ENCODE assay signal across 1 cellular context in the genomic region with DNA sequence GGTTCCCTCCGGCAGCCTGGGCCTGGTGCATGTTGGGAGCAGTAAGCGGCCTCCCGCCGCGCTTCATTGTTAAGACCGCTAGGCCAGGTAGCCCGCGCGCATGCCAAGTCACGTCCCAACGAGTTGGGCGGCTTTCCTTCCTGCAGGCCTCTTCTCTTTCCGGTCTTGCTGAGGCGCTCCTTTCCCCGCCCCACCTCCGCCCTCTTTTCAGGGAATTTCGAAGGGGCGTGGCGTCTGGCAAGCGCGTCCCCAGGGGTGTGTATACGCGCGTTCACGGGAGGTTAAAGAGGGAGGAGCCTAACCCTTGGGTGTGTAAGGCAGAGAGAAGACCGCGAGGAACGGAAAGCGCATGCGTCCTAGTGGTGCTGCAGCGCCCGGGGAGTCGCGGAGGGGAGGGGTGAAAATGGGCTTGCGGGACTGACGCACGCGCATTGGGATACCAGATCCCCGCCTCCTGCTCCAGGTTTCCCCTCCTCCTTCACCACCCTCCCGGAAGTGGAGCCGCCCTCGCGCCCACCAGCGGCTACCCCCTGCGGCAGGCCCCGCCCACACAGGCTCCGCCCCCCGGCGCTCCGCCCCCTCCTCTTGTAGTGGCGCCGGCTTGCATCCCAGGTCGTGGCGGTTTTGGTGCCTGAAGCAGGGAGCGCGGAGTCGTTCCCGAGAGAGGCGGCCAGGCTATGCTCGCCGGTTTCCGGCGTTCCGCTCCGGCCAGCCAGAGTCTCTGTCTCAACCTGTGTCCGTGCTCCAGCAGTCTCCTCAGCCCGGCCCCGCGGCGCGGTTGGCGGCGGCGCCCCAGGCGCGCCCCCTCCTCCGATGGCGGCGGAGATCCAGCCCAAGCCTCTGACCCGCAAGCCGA.
TF ChIP-seq lines count a peak whose summit lies in the region.

A gene with protein sequence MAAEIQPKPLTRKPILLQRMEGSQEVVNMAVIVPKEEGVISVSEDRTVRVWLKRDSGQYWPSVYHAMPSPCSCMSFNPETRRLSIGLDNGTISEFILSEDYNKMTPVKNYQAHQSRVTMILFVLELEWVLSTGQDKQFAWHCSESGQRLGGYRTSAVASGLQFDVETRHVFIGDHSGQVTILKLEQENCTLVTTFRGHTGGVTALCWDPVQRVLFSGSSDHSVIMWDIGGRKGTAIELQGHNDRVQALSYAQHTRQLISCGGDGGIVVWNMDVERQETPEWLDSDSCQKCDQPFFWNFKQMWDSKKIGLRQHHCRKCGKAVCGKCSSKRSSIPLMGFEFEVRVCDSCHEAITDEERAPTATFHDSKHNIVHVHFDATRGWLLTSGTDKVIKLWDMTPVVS (plus strand): TSS at position 588 of the 856 bp plus-strand sequence. CDS start 226 bp downstream, at position 814.

TF ChIP-seq in K562, 482 proteins besides CTCF, POLR2A, EP300 and RAD21 (continued from another document and continues in another):
- TF ChIP-seq CREB1 (IDR thresholded peaks at IDR 0.05): no peak; the same call in 1 of the 2 replicates
- TF ChIP-seq CREB1 (CRISPR knock-in tag; IDR thresholded peaks at IDR 0.05): 0 out of 2 replicates have a peak, but pooled peaks have one; percentile 23
- TF ChIP-seq, protein P1, sequence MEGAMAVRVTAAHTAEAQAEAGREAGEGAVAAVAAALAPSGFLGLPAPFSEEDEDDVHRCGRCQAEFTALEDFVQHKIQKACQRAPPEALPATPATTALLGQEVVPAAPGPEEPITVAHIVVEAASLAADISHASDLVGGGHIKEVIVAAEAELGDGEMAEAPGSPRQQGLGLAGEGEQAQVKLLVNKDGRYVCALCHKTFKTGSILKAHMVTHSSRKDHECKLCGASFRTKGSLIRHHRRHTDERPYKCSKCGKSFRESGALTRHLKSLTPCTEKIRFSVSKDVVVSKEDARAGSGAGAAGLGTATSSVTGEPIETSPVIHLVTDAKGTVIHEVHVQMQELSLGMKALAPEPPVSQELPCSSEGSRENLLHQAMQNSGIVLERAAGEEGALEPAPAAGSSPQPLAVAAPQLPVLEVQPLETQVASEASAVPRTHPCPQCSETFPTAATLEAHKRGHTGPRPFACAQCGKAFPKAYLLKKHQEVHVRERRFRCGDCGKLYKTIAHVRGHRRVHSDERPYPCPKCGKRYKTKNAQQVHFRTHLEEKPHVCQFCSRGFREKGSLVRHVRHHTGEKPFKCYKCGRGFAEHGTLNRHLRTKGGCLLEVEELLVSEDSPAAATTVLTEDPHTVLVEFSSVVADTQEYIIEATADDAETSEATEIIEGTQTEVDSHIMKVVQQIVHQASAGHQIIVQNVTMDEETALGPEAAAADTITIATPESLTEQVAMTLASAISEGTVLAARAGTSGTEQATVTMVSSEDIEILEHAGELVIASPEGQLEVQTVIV (CRISPR knock-in tag; IDR thresholded peaks at IDR 0.05; ENCODE audit: borderline replicate concordance): no peak
- peak; percentile 95 for TF ChIP-seq ZFX (CRISPR knock-in tag; IDR thresholded peaks at IDR 0.05)
- TF ChIP-seq ZNF589 (CRISPR knock-in tag; IDR thresholded peaks at IDR 0.05; ENCODE audit: low read depth): no peak
- peak; percentile 11; the same call in 1 of the 2 replicates for TF ChIP-seq FOXJ2 (tag; IDR thresholded peaks at IDR 0.05)
- no peak for TF ChIP-seq PTBP1 (IDR thresholded peaks at IDR 0.05; ENCODE audit: low read depth, low read length)
- 0 out of 2 replicates have a peak, but pooled peaks have one; percentile 11 for TF ChIP-seq HIVEP1 (CRISPR knock-in tag; IDR thresholded peaks at IDR 0.05)
- peak; percentile 75 to 81; a peak in 3 of 4 replicates for TF ChIP-seq SIX5 (IDR thresholded peaks at IDR 0.05; ENCODE audit: borderline replicate concordance in 1 of 2, insufficient read depth in 1 of 2, low read depth in 1 of 2, low read length in 2 of 2)
- TF ChIP-seq, protein P2, sequence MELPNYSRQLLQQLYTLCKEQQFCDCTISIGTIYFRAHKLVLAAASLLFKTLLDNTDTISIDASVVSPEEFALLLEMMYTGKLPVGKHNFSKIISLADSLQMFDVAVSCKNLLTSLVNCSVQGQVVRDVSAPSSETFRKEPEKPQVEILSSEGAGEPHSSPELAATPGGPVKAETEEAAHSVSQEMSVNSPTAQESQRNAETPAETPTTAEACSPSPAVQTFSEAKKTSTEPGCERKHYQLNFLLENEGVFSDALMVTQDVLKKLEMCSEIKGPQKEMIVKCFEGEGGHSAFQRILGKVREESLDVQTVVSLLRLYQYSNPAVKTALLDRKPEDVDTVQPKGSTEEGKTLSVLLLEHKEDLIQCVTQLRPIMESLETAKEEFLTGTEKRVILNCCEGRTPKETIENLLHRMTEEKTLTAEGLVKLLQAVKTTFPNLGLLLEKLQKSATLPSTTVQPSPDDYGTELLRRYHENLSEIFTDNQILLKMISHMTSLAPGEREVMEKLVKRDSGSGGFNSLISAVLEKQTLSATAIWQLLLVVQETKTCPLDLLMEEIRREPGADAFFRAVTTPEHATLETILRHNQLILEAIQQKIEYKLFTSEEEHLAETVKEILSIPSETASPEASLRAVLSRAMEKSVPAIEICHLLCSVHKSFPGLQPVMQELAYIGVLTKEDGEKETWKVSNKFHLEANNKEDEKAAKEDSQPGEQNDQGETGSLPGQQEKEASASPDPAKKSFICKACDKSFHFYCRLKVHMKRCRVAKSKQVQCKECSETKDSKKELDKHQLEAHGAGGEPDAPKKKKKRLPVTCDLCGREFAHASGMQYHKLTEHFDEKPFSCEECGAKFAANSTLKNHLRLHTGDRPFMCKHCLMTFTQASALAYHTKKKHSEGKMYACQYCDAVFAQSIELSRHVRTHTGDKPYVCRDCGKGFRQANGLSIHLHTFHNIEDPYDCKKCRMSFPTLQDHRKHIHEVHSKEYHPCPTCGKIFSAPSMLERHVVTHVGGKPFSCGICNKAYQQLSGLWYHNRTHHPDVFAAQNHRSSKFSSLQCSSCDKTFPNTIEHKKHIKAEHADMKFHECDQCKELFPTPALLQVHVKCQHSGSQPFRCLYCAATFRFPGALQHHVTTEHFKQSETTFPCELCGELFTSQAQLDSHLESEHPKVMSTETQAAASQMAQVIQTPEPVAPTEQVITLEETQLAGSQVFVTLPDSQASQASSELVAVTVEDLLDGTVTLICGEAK (IDR thresholded peaks at IDR 0.05): peak; percentile 62; the same call in 1 of the 2 replicates
- TF ChIP-seq, protein P2 (CRISPR knock-in tag; IDR thresholded peaks at IDR 0.05): no peak
- 0 out of 2 replicates have a peak, but pooled peaks have one; percentile 11 for TF ChIP-seq ELF4 (CRISPR knock-in tag; IDR thresholded peaks at IDR 0.05)
- TF ChIP-seq, protein P3, sequence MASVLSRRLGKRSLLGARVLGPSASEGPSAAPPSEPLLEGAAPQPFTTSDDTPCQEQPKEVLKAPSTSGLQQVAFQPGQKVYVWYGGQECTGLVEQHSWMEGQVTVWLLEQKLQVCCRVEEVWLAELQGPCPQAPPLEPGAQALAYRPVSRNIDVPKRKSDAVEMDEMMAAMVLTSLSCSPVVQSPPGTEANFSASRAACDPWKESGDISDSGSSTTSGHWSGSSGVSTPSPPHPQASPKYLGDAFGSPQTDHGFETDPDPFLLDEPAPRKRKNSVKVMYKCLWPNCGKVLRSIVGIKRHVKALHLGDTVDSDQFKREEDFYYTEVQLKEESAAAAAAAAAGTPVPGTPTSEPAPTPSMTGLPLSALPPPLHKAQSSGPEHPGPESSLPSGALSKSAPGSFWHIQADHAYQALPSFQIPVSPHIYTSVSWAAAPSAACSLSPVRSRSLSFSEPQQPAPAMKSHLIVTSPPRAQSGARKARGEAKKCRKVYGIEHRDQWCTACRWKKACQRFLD (CRISPR knock-in tag; IDR thresholded peaks at IDR 0.05): 0 out of 2 replicates have a peak, but pooled peaks have one; percentile 45
- no peak for TF ChIP-seq ZNF586 (CRISPR knock-in tag; conservative IDR thresholded peaks at IDR 0.05)
- TF ChIP-seq PTRF (tag; IDR thresholded peaks at IDR 0.05): no peak
- peak; percentile 66 for TF ChIP-seq CXXC5 (CRISPR knock-in tag; IDR thresholded peaks at IDR 0.05)
- TF ChIP-seq EGR1 (conservative IDR thresholded peaks at IDR 0.05): peak; percentile 89
- peak; percentile 51 for TF ChIP-seq KDM5B (IDR thresholded peaks at IDR 0.05; ENCODE audit: insufficient replicate concordance, low read depth, low read length)
- TF ChIP-seq POLR2H (tag; IDR thresholded peaks at IDR 0.05; ENCODE audit: low read depth): peak; percentile 67
- TF ChIP-seq, protein P4, sequence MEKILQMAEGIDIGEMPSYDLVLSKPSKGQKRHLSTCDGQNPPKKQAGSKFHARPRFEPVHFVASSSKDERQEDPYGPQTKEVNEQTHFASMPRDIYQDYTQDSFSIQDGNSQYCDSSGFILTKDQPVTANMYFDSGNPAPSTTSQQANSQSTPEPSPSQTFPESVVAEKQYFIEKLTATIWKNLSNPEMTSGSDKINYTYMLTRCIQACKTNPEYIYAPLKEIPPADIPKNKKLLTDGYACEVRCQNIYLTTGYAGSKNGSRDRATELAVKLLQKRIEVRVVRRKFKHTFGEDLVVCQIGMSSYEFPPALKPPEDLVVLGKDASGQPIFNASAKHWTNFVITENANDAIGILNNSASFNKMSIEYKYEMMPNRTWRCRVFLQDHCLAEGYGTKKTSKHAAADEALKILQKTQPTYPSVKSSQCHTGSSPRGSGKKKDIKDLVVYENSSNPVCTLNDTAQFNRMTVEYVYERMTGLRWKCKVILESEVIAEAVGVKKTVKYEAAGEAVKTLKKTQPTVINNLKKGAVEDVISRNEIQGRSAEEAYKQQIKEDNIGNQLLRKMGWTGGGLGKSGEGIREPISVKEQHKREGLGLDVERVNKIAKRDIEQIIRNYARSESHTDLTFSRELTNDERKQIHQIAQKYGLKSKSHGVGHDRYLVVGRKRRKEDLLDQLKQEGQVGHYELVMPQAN (IDR thresholded peaks at IDR 0.05; ENCODE audit: borderline replicate concordance): peak; percentile 32; the same call in 1 of the 2 replicates
- no peak for TF ChIP-seq GATAD2A (IDR thresholded peaks at IDR 0.05)
- TF ChIP-seq, protein P5, sequence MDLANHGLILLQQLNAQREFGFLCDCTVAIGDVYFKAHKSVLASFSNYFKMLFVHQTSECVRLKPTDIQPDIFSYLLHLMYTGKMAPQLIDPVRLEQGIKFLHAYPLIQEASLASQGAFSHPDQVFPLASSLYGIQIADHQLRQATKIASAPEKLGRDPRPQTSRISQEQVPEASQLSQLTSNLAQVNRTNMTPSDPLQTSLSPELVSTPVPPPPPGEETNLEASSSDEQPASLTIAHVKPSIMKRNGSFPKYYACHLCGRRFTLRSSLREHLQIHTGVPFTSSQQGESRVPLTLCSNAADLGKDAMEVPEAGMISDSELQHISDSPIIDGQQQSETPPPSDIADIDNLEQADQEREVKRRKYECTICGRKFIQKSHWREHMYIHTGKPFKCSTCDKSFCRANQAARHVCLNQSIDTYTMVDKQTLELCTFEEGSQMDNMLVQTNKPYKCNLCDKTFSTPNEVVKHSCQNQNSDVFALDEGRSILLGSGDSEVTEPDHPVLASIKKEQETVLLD (IDR thresholded peaks at IDR 0.05): peak; percentile 80
- TF ChIP-seq NFE2 (IDR thresholded peaks at IDR 0.05; ENCODE audit: low read depth): peak; percentile 56
- TF ChIP-seq, protein P6, sequence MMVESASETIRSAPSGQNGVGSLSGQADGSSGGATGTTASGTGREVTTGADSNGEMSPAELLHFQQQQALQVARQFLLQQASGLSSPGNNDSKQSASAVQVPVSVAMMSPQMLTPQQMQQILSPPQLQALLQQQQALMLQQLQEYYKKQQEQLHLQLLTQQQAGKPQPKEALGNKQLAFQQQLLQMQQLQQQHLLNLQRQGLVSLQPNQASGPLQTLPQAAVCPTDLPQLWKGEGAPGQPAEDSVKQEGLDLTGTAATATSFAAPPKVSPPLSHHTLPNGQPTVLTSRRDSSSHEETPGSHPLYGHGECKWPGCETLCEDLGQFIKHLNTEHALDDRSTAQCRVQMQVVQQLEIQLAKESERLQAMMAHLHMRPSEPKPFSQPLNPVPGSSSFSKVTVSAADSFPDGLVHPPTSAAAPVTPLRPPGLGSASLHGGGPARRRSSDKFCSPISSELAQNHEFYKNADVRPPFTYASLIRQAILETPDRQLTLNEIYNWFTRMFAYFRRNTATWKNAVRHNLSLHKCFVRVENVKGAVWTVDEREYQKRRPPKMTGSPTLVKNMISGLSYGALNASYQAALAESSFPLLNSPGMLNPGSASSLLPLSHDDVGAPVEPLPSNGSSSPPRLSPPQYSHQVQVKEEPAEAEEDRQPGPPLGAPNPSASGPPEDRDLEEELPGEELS (CRISPR knock-in tag; IDR thresholded peaks at IDR 0.05; ENCODE audit: borderline replicate concordance): no peak
